Comparison of ENCODE assay signal across 19 cellular contexts in genomic region chr12:62805517-62805916, GRCh38.
"Had no signal": no experiment of that assay in that cellular context is flagged by ENCODE, and none has a peak within 500 bp of the region (broad histone marks: within the 10 kb centered on the region; RNA-seq: fewer than 3 reads in every experiment).

No MANE protein-coding gene starts in this region.

- H3K27ac Mint-ChIP-seq: activated CD4-positive, alpha-beta T cell treated with anti-CD3 and anti-CD28 coated beads for 36 hours; activated naive CD4-positive, alpha-beta T cell treated with anti-CD3 and anti-CD28 coated beads, Interleukin-2, amount 50 U/mL, for 72 hours; naive thymus-derived CD8-positive, alpha-beta T cell had no signal

- H3K27ac ChIP-seq: adrenal gland, breast epithelium, coronary artery, foreskin keratinocyte, hepatocyte, prostate gland, thoracic aorta, upper lobe of right lung had no signal

- H3K9me3 Mint-ChIP-seq: activated naive CD4-positive, alpha-beta T cell treated with anti-CD3 and anti-CD28 coated beads, Interleukin-2, amount 50 U/mL, for 72 hours; activated T-cell treated with anti-CD3 and anti-CD28 coated beads, Interleukin-2, amount 50 U/mL, for 4 hours; naive thymus-derived CD8-positive, alpha-beta T cell had no signal

- H3K27me3 ChIP-seq: adrenal gland, breast epithelium, hepatocyte, upper lobe of right lung had no signal

- FAIRE-seq: astrocyte had no signal

- H3K9me3 ChIP-seq: adrenal gland, breast epithelium, prostate gland, thoracic aorta, upper lobe of right lung had no signal

- ATAC-seq: activated CD4-positive, alpha-beta T cell treated with anti-CD3 and anti-CD28 coated beads for 36 hours; activated T-cell treated with anti-CD3 and anti-CD28 coated beads, Interleukin-2, amount 50 U/mL, for 4 hours; foreskin keratinocyte; left cardiac atrium; naive thymus-derived CD8-positive, alpha-beta T cell; right cardiac atrium; upper lobe of right lung had no signal

- H3K36me3 ChIP-seq: adrenal gland, breast epithelium, prostate gland, thoracic aorta, upper lobe of right lung had no signal

- H3K36me3 Mint-ChIP-seq: activated naive CD4-positive, alpha-beta T cell treated with anti-CD3 and anti-CD28 coated beads, Interleukin-2, amount 50 U/mL, for 72 hours; naive thymus-derived CD8-positive, alpha-beta T cell had no signal

- H3K4me3 Mint-ChIP-seq: activated CD4-positive, alpha-beta T cell treated with anti-CD3 and anti-CD28 coated beads for 36 hours; activated T-cell treated with anti-CD3 and anti-CD28 coated beads, Interleukin-2, amount 50 U/mL, for 4 hours; naive thymus-derived CD8-positive, alpha-beta T cell had no signal

- H3K4me1 ChIP-seq: adrenal gland, breast epithelium, foreskin keratinocyte, prostate gland, upper lobe of right lung had no signal

- H3K4me3 ChIP-seq: adrenal gland, breast epithelium, coronary artery, hepatocyte, prostate gland, thoracic aorta, upper lobe of right lung had no signal

- DNase-seq: activated CD4-positive, alpha-beta T cell treated with anti-CD3 and anti-CD28 coated beads for 36 hours; activated CD4-positive, alpha-beta T cell treated with anti-CD3 and anti-CD28 coated beads, Interleukin-2, amount 50 U/mL, for 48 hours; activated gamma-delta T cell; activated T-cell treated with anti-CD3 and anti-CD28 coated beads, Interleukin-2, amount 50 U/mL, for 4 hours; adrenal gland; foreskin keratinocyte; left cardiac atrium; mesendoderm; naive thymus-derived CD8-positive, alpha-beta T cell; right cardiac atrium; stimulated activated CD4-positive, alpha-beta T cell treated with anti-CD3 and anti-CD28 coated beads, Interleukin-2, amount 100 ng/mL, for 48 hours; upper lobe of right lung had no signal
